10 cellular contexts compared by ENCODE assay signal in genomic region chr2:64857581-64858471, GRCh38.
DNase-seq lines count a peak whose midpoint lies in the region; ATAC-seq and TF ChIP-seq lines count a peak whose summit lies in the region.
"Had no signal": no experiment of that assay in that cellular context is flagged by ENCODE, and none has a peak within 500 bp of the region (broad histone marks: within the 10 kb centered on the region; RNA-seq: fewer than 3 reads in every experiment).

No MANE protein-coding gene starts in this region.

- CTCF ChIA-PET in activated CD4-positive, alpha-beta T cell treated with anti-CD3 and anti-CD28 coated beads, Interleukin-2, amount 10 ng/mL, durations not matched to agents 7 days and 5 days (lab: Charles Lee), result interaction anchor here (1.0 to 2.6 kb wide), 4 partner anchors 10 to 250 kb away, joined by 3 to 8 read pairs (median 5); no protein-coding TSS in a partner anchor
- CTCF ChIA-PET in naive thymus-derived CD4-positive, alpha-beta T cell (lab: Charles Lee), result interaction anchor here (0.8 to 1.0 kb wide), 2 partner anchors 10 to 14 kb away, joined by 3 read pairs; no protein-coding TSS in a partner anchor

- intact Hi-C loops in naive thymus-derived CD4-positive, alpha-beta T cell (cut with micrococcal nuclease), result no loop called here

- TF ChIP-seq RAD21 in liver (IDR thresholded peaks at IDR 0.05), result peak in 1 of 2 donors; percentile 16

- no peak for TF ChIP-seq CTCF in Loucy (conservative IDR thresholded peaks at IDR 0.05; ENCODE audit: low read length)
- no peak for TF ChIP-seq CTCF in liver (IDR thresholded peaks at IDR 0.05; ENCODE audit: low read depth, low read length, missing input control)

- H4K20me1 ChIP-seq in Loucy (ENCODE audit: insufficient read depth, low read length, poor library complexity, severe bottlenecking), result no peaks in the 10 kb centered on the region

- H3K9ac ChIP-seq in Loucy (ENCODE audit: low read depth, low read length, poor library complexity, severe bottlenecking) (no peak overlapping the region), liver (ENCODE audit: low read depth in 1 of 2, low read length in 2 of 2) (no peak overlapping the region), subcutaneous abdominal adipose tissue (ENCODE audit: low read length in 5 of 5) (peak overlapping the region; percentile 28 to 78 (median 55))

- H3K27me3 ChIP-seq in Loucy (ENCODE audit: insufficient read depth, low read length, poor library complexity, severe bottlenecking), result no peaks in the 10 kb centered on the region
- no peaks in the 10 kb centered on the region for H3K27me3 ChIP-seq in liver (ENCODE audit: control insufficient read depth in 4 of 4, insufficient read depth in 4 of 4, low read length in 3 of 4)
- no peaks in the 10 kb centered on the region for H3K27me3 ChIP-seq in subcutaneous abdominal adipose tissue (ENCODE audit: control insufficient read depth in 5 of 5, insufficient read depth in 4 of 5, low read length in 5 of 5)
- peaks cover 0 to 3% of the 10 kb centered on the region in 2 donors for H3K27me3 ChIP-seq in naive thymus-derived CD4-positive, alpha-beta T cell (ENCODE audit: control insufficient read depth in 2 of 2, insufficient read depth in 2 of 2, low read length in 2 of 2)
- H3K27me3 ChIP-seq: pancreas had no signal

- WGBS in liver, result 83% methylated on average over 18 of the region's 18 CpGs

- no peaks in the 10 kb centered on the region for H3K79me2 ChIP-seq in Loucy (ENCODE audit: insufficient read depth, low read length)

- H3K9me3 ChIP-seq in Loucy (ENCODE audit: insufficient read depth, low read depth, low read length) (no peaks in the 10 kb centered on the region), liver (ENCODE audit: control insufficient read depth in 4 of 4, low read length in 3 of 4) (no peaks in the 10 kb centered on the region), subcutaneous abdominal adipose tissue (ENCODE audit: control insufficient read depth in 5 of 5, low read length in 5 of 5) (peaks cover 0 to 4% (median 0%) of the 10 kb centered on the region in 5 donors)
- no peaks in the 10 kb centered on the region for H3K9me3 ChIP-seq in naive thymus-derived CD4-positive, alpha-beta T cell (ENCODE audit: control insufficient read depth in 2 of 3, low read length in 3 of 3)
- H3K9me3 ChIP-seq: pancreas had no signal

- no peaks in the 10 kb centered on the region for H3K36me3 Mint-ChIP-seq in activated CD4-positive, alpha-beta T cell treated with anti-CD3 and anti-CD28 coated beads, Interleukin-2, amount 10 ng/mL, durations not matched to agents 7 days and 5 days (ENCODE audit: low read depth)
- H3K36me3 Mint-ChIP-seq in naive thymus-derived CD4-positive, alpha-beta T cell, result no peaks in the 10 kb centered on the region

- no peak overlapping the region for H3K27ac Mint-ChIP-seq in activated CD4-positive, alpha-beta T cell treated with anti-CD3 and anti-CD28 coated beads, Interleukin-2, amount 10 ng/mL, durations not matched to agents 7 days and 5 days
- peak overlapping the region in 1 of 9 donors; percentile 7 for H3K27ac Mint-ChIP-seq in naive thymus-derived CD4-positive, alpha-beta T cell

- no peak overlapping the region for H3K4me2 ChIP-seq in Loucy (ENCODE audit: low read depth, low read length, poor library complexity, severe bottlenecking)

- peak overlapping the region; percentile 30; the same call in 1 of the 2 replicates for H2AFZ ChIP-seq in Loucy (ENCODE audit: low read length)

- peaks cover 21% of the 10 kb centered on the region for H3K4me1 Mint-ChIP-seq in activated CD4-positive, alpha-beta T cell treated with anti-CD3 and anti-CD28 coated beads, Interleukin-2, amount 10 ng/mL, durations not matched to agents 7 days and 5 days
- H3K4me1 Mint-ChIP-seq in naive thymus-derived CD4-positive, alpha-beta T cell, result peaks cover 4 to 26% (median 7%) of the 10 kb centered on the region in 7 donors

- no peaks in the 10 kb centered on the region for H3K9me3 Mint-ChIP-seq in activated CD4-positive, alpha-beta T cell treated with anti-CD3 and anti-CD28 coated beads, Interleukin-2, amount 10 ng/mL, durations not matched to agents 7 days and 5 days
- peaks cover 0 to 1% (median 0%) of the 10 kb centered on the region in 11 donors for H3K9me3 Mint-ChIP-seq in naive thymus-derived CD4-positive, alpha-beta T cell

- H3K4me3 ChIP-seq in Loucy (ENCODE audit: low read length, poor library complexity, severe bottlenecking) (no peak overlapping the region), liver (ENCODE audit: low read depth in 1 of 3, low read length in 3 of 3) (no peak overlapping the region), subcutaneous abdominal adipose tissue (ENCODE audit: low read depth in 1 of 5, low read length in 5 of 5) (peak overlapping the region in 3 of 5 donors; percentile 13 to 40 (median 36))
- H3K4me3 ChIP-seq in naive thymus-derived CD4-positive, alpha-beta T cell (ENCODE audit: low read length), result no peak overlapping the region
- H3K4me3 ChIP-seq: pancreas had no signal

- POLR2A ChIA-PET in activated CD4-positive, alpha-beta T cell treated with anti-CD3 and anti-CD28 coated beads, Interleukin-2, amount 10 ng/mL, durations not matched to agents 7 days and 5 days (lab: Charles Lee), result no interaction called here
- POLR2A ChIA-PET in naive thymus-derived CD4-positive, alpha-beta T cell (lab: Charles Lee), result no interaction called here

- peak overlapping the region; percentile 33 to 61 for H3K27ac ChIP-seq in liver (ENCODE audit: low read depth in 1 of 2, low read length in 2 of 2)
- peak overlapping the region; percentile 92 for H3K27ac ChIP-seq in subcutaneous abdominal adipose tissue (ENCODE audit: low read depth, low read length)
- no peak overlapping the region for H3K27ac ChIP-seq in naive thymus-derived CD4-positive, alpha-beta T cell (ENCODE audit: low read depth, low read length)

- peaks cover 6% of the 10 kb centered on the region for H3K27me3 Mint-ChIP-seq in activated CD4-positive, alpha-beta T cell treated with anti-CD3 and anti-CD28 coated beads, Interleukin-2, amount 10 ng/mL, durations not matched to agents 7 days and 5 days
- peaks cover 2 to 21% (median 8%) of the 10 kb centered on the region in 5 donors for H3K27me3 Mint-ChIP-seq in naive thymus-derived CD4-positive, alpha-beta T cell

- H3K36me3 ChIP-seq in Loucy (ENCODE audit: insufficient read depth, low read length) (no peaks in the 10 kb centered on the region), liver (ENCODE audit: control insufficient read depth in 4 of 4, insufficient read depth in 3 of 4, low read depth in 1 of 4, low read length in 3 of 4) (no peaks in the 10 kb centered on the region), subcutaneous abdominal adipose tissue (ENCODE audit: control insufficient read depth in 5 of 5, insufficient read depth in 5 of 5, low read length in 5 of 5) (no peaks in the 10 kb centered on the region)
- H3K36me3 ChIP-seq in naive thymus-derived CD4-positive, alpha-beta T cell (ENCODE audit: control insufficient read depth in 2 of 3, insufficient read depth in 3 of 3, low read length in 3 of 3), result no peaks in the 10 kb centered on the region
- H3K36me3 ChIP-seq: pancreas had no signal

- no peaks in the 10 kb centered on the region for H3K9me2 ChIP-seq in Loucy (replicated peaks; ENCODE audit: low read depth, low read length)

- H3K4me3 Mint-ChIP-seq in activated CD4-positive, alpha-beta T cell treated with anti-CD3 and anti-CD28 coated beads, Interleukin-2, amount 10 ng/mL, durations not matched to agents 7 days and 5 days, result no peak overlapping the region
- no peak overlapping the region for H3K4me3 Mint-ChIP-seq in naive thymus-derived CD4-positive, alpha-beta T cell

- H3F3A ChIP-seq in Loucy (ENCODE audit: low read depth), result no peaks in the 10 kb centered on the region

- H3K4me1 ChIP-seq in Loucy (ENCODE audit: insufficient read depth, low read length, poor library complexity, severe bottlenecking), result peaks cover 6% of the 10 kb centered on the region
- H3K4me1 ChIP-seq in liver (ENCODE audit: control insufficient read depth in 4 of 4, insufficient read depth in 4 of 4, low read length in 3 of 4), result peaks cover 0 to 17% (median 9%) of the 10 kb centered on the region in 4 donors
- peaks cover 19 to 68% (median 48%) of the 10 kb centered on the region in 5 donors for H3K4me1 ChIP-seq in subcutaneous abdominal adipose tissue (ENCODE audit: control insufficient read depth in 5 of 5, insufficient read depth in 5 of 5, low read length in 5 of 5)
- H3K4me1 ChIP-seq in naive thymus-derived CD4-positive, alpha-beta T cell (ENCODE audit: control insufficient read depth in 2 of 2, insufficient read depth in 2 of 2, low read length in 2 of 2), result peaks cover 0 to 4% of the 10 kb centered on the region in 2 donors

- ATAC-seq in HG03159 (IDR thresholded peaks at IDR 0.05; ENCODE audit: unreplicated experiment), result no peak
- ATAC-seq in naive thymus-derived CD4-positive, alpha-beta T cell, result no peak

- peak; percentile 51 for DNase-seq in brain pericyte (ENCODE audit: low read depth, low spot score)
- no peak for DNase-seq in stimulated activated CD4-positive, alpha-beta T cell treated with anti-CD3 and anti-CD28 coated beads, Interleukin-1b, Interleukin-23, amount 100 ng/mL, for 48 hours
- DNase-seq in activated CD4-positive, alpha-beta T cell treated with anti-CD3 and anti-CD28 coated beads, Interleukin-2, amount 10 ng/mL, durations not matched to agents 7 days and 5 days, result no peak
- DNase-seq in naive thymus-derived CD4-positive, alpha-beta T cell, result no peak
- DNase-seq: NCI-H1694 had no signal

TF ChIP-seq in liver, 16 proteins besides CTCF, POLR2A, EP300 and RAD21:
- TF ChIP-seq HNF4G (IDR thresholded peaks at IDR 0.05) (no peak), NR2F2 (IDR thresholded peaks at IDR 0.05) (no peak), FOXA1 (IDR thresholded peaks at IDR 0.05) (no peak), RXRA (IDR thresholded peaks at IDR 0.05) (no peak), TAF1 (conservative IDR thresholded peaks at IDR 0.05) (no peak), GABPA (IDR thresholded peaks at IDR 0.05 in 1 of 2, conservative IDR thresholded peaks at IDR 0.05 in 1 of 2) (no peak)

Comparison
In these comparisons a context has a peak if more than half of its experiments do, and no peak if none do; other contexts are left out.
1. H3K4me3 ChIP-seq: peak in subcutaneous abdominal adipose tissue (3 of 5); none in Loucy (single experiment), liver (0 of 3) and naive thymus-derived CD4-positive, alpha-beta T cell (single experiment).
2. H3K9ac ChIP-seq: peak in subcutaneous abdominal adipose tissue (5 of 5); none in Loucy (single experiment) and liver (0 of 2).